ENCODE assay signal across 34 cellular contexts in the genomic region with DNA sequence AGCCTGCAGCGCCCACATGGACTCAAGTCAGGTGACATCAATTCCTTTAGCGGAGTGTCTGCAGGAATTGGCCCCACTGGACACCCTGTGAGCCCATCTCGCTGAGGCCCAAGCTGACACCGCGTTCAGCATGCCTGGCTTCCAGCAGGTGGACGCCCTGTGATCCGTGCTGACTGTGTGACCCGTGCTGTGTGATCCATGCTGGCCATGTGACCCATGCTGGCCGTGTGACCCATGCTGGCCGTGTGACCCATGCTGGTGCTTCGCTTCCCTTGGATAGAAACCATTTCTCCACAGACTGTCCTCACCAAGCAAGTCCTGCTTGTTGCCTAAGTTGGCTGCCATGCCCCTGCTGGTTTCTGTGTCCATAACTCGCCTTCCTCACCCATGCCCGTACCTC.
"Had no signal": no experiment of that assay in that cellular context is flagged by ENCODE, and none has a peak within 500 bp of the region (broad histone marks: within the 10 kb centered on the region; RNA-seq: fewer than 3 reads in every experiment).

No MANE protein-coding gene starts in this region.

- H3K4me3 ChIP-seq: adrenal gland, body of pancreas, breast epithelium had no signal

- FAIRE-seq: astrocyte, TTC549 had no signal

- H3K27ac ChIP-seq: adrenal gland, body of pancreas, brain microvascular endothelial cell, breast epithelium, VCaP had no signal

- ATAC-seq: activated CD8-positive, alpha-beta memory T cell treated with anti-CD3 and anti-CD28 coated beads, Interleukin-2, amount 10 ng/mL, durations not matched to agents 7 days and 5 days; activated CD8-positive, alpha-beta T cell treated with anti-CD3 and anti-CD28 coated beads for 36 hours; activated naive CD4-positive, alpha-beta T cell treated with anti-CD3 and anti-CD28 coated beads, Interleukin-2, amount 50 U/mL, for 72 hours; activated T-cell treated with anti-CD3 and anti-CD28 coated beads, Interleukin-2, amount 50 U/mL, for 4 hours; activated T-cell treated with anti-CD3 and anti-CD28 coated beads, Interleukin-2, amount 50 U/mL, for 72 hours; activated T-helper 17 cell treated with anti-CD3 and anti-CD28 coated beads, Interleukin-2, amount 50 U/mL, for 72 hours; body of pancreas had no signal

- H3K9me3 ChIP-seq: adrenal gland, body of pancreas had no signal

- DNase-seq: activated B cell treated with CpG ODN at 0.5 μM for 24 hours; activated CD4-positive, alpha-beta memory T cell treated with anti-CD3 and anti-CD28 coated beads for 36 hours; activated CD4-positive, alpha-beta T cell treated with anti-CD3 and anti-CD28 coated beads for 4 hours; activated CD4-positive, alpha-beta T cell treated with anti-CD3 and anti-CD28 coated beads, Interleukin-2, amount 10 ng/mL, durations not matched to agents 24 days and 14 days; activated CD4-positive, alpha-beta T cell treated with anti-CD3 and anti-CD28 coated beads, Interleukin-2, amount 50 U/mL, for 1 hour; activated CD4-positive, alpha-beta T cell treated with anti-CD3 and anti-CD28 coated beads, Interleukin-2, amount 50 U/mL, for 4 hours; activated CD4-positive, CD25-positive, alpha-beta regulatory T cell treated with anti-CD3 and anti-CD28 coated beads, Interleukin-2, amount 50 U/mL, for 72 hours; activated CD8-positive, alpha-beta memory T cell treated with anti-CD3 and anti-CD28 coated beads for 24 hours; activated CD8-positive, alpha-beta memory T cell treated with anti-CD3 and anti-CD28 coated beads, Interleukin-2, amount 10 ng/mL, durations not matched to agents 7 days and 5 days; activated CD8-positive, alpha-beta T cell treated with anti-CD3 and anti-CD28 coated beads for 36 hours; activated gamma-delta T cell treated with Interleukin-2 at 50 U/mL for 16 hours; activated naive CD4-positive, alpha-beta T cell; activated naive CD4-positive, alpha-beta T cell treated with anti-CD3 and anti-CD28 coated beads for 36 hours; activated naive CD4-positive, alpha-beta T cell treated with anti-CD3 and anti-CD28 coated beads, Interleukin-2, amount 50 U/mL, for 16 hours; activated naive CD8-positive, alpha-beta T cell treated with anti-CD3 and anti-CD28 coated beads for 36 hours; activated T-cell treated with anti-CD3 and anti-CD28 coated beads for 4 hours; activated T-cell treated with anti-CD3 and anti-CD28 coated beads, Interleukin-2, amount 50 U/mL, for 1 hour; activated T-cell treated with anti-CD3 and anti-CD28 coated beads, Interleukin-2, amount 50 U/mL, for 4 hours; activated T-cell treated with anti-CD3 and anti-CD28 coated beads, Interleukin-2, amount 50 U/mL, for 72 hours; amniotic stem cell; aorta; body of pancreas; brain microvascular endothelial cell; central memory CD4-positive, alpha-beta T cell; T-helper 1 cell; T-helper 2 cell; T-helper 9 cell had no signal

- H3K4me1 ChIP-seq: adrenal gland, body of pancreas, breast epithelium had no signal

- H3K27me3 ChIP-seq: brain microvascular endothelial cell had no signal

- H3K36me3 ChIP-seq: adrenal gland, brain microvascular endothelial cell, breast epithelium had no signal
